In genomic region chr19:41850381-41850780, GRCh38 we compare ENCODE assay signal across 22 cellular contexts. TPM values are rescaled to one million over a fixed set of nuclear protein-coding genes. Genes with fewer than 3 reads are reported as not detected.
DNase-seq lines count a peak whose midpoint lies in the region; ATAC-seq, FAIRE-seq and TF ChIP-seq lines count a peak whose summit lies in the region.
"Had no signal": no experiment of that assay in that cellular context is flagged by ENCODE, and none has a peak within 500 bp of the region (broad histone marks: within the 10 kb centered on the region; RNA-seq: fewer than 3 reads in every experiment).

No MANE protein-coding gene starts in this region.

- TF ChIP-seq CTCF in left ventricle myocardium inferior (IDR thresholded peaks at IDR 0.05; ENCODE audit: borderline replicate concordance) (no peak), kidney (IDR thresholded peaks at IDR 0.05; ENCODE audit: borderline replicate concordance, extremely low read depth, insufficient read depth) (no peak)

- H3K36me3 ChIP-seq in left ventricle myocardium inferior (no peaks in the 10 kb centered on the region), kidney (ENCODE audit: control insufficient read depth in 1 of 2, insufficient read depth in 2 of 2, low read length in 2 of 2) (no peaks in the 10 kb centered on the region), aorta (ENCODE audit: control insufficient read depth in 1 of 2, insufficient read depth in 2 of 2, low read length in 1 of 2) (no peaks in the 10 kb centered on the region)
- H3K36me3 ChIP-seq: HAP-1 had no signal

- H3K9me3 ChIP-seq in left ventricle myocardium inferior (replicated peaks) (no peaks in the 10 kb centered on the region), kidney (ENCODE audit: control insufficient read depth in 1 of 2, low read length in 2 of 2) (no peaks in the 10 kb centered on the region), aorta (ENCODE audit: control insufficient read depth, low read length) (no peaks in the 10 kb centered on the region)
- H3K9me3 ChIP-seq: HAP-1 had no signal

- no peak for FAIRE-seq in kidney (lab: Jason Lieb, UNC)
- FAIRE-seq: GM12878, GM19239 had no signal

- intact Hi-C loops in cardiac septum (cut with DNase I), result no loop called here
- intact Hi-C loops in left ventricle myocardium inferior (cut with micrococcal nuclease), result no loop called here
- intact Hi-C loops in kidney (cut with DNase I), result no loop called here
- intact Hi-C loops in aorta (cut with DNase I), result no loop called here

- H3K9ac ChIP-seq in kidney (ENCODE audit: low read length in 2 of 2), result no peak overlapping the region

- no peak overlapping the region for H3K27ac ChIP-seq in left ventricle myocardium inferior (replicated peaks)
- no peak overlapping the region for H3K27ac ChIP-seq in kidney (ENCODE audit: low read depth in 2 of 2, low read length in 2 of 2)
- H3K27ac ChIP-seq in aorta (ENCODE audit: low read depth in 1 of 2, low read length in 2 of 2), result no peak overlapping the region

- H3K4me3 ChIP-seq in left ventricle myocardium inferior (no peak overlapping the region), kidney (ENCODE audit: low read length in 2 of 2) (no peak overlapping the region), aorta (ENCODE audit: low read length in 2 of 2) (no peak overlapping the region)
- H3K4me3 ChIP-seq: GM12878, GM23338, HAP-1 had no signal

- peak; percentile 49 for DNase-seq in cardiac septum (ENCODE audit: low spot score)
- DNase-seq in left ventricle myocardium inferior, result no peak
- peak; percentile 51 for DNase-seq in kidney
- DNase-seq in aorta, result peak in 1 of 2 donors; percentile 60
- no peak for DNase-seq in HPDE6-E6E7 (ENCODE audit: extremely low spot score)
- DNase-seq: C1 segment of cervical spinal cord; Calu3; CD4-positive, alpha-beta memory T cell; COR-L47; DMS79; EL; GDM1; HFFc6 had no signal

- peak; percentile 22 for ATAC-seq in aorta (ENCODE audit: low FRiP score)
- ATAC-seq in HG02870 (IDR thresholded peaks at IDR 0.05; ENCODE audit: unreplicated experiment), result no peak
- ATAC-seq: GM12878 had no signal

- H3K27me3 ChIP-seq in left ventricle myocardium inferior (ENCODE audit: low read depth) (peaks cover 73% of the 10 kb centered on the region), aorta (ENCODE audit: control insufficient read depth in 1 of 2, insufficient read depth in 2 of 2, low read length in 1 of 2) (no peaks in the 10 kb centered on the region)

- 51 to 65% methylated on average over 5 of the region's 5 CpGs for WGBS in aorta, 2 donors

- H3K4me1 ChIP-seq in left ventricle myocardium inferior, result no peaks in the 10 kb centered on the region
- no peaks in the 10 kb centered on the region for H3K4me1 ChIP-seq in kidney (ENCODE audit: control insufficient read depth in 1 of 2, insufficient read depth in 1 of 2, low read depth in 1 of 2, low read length in 2 of 2)
- H3K4me1 ChIP-seq in aorta (ENCODE audit: control insufficient read depth in 1 of 2, insufficient read depth in 2 of 2, low read length in 2 of 2), result no peaks in the 10 kb centered on the region
- H3K4me1 ChIP-seq: HAP-1 had no signal

RNA-seq across cellular contexts. Expression of gene DMRTC2, which starts 5.5 kb away (rescaled TPM):
- total RNA-seq in cardiac septum (not detected), left ventricle myocardium inferior (not detected), kidney (not detected), aorta (not detected)
- polyA plus RNA-seq in kidney (ENCODE audit: insufficient read depth, low read depth, low replicate concordance) (not detected), aorta (not detected)
- total RNA-seq: A172; A673; Calu3; CD4-positive, alpha-beta memory T cell; GM12878; H4; HFFc6 had no signal
- polyA plus RNA-seq: BJ; CD4-positive, alpha-beta memory T cell; GM12878; GM23338 had no signal

RNA-seq across cellular contexts. Expression of gene LYPD4, which starts 5.9 kb away (rescaled TPM):
- total RNA-seq in cardiac septum (not detected), left ventricle myocardium inferior (not detected), kidney (not detected), aorta (not detected)
- polyA plus RNA-seq in kidney (ENCODE audit: insufficient read depth, low read depth, low replicate concordance) (not detected), aorta (not detected)
- total RNA-seq: A172; A673; Calu3; CD4-positive, alpha-beta memory T cell; GM12878; GM23338; HFFc6 had no signal
- polyA plus RNA-seq: BJ; CD4-positive, alpha-beta memory T cell; GM12878; GM23338 had no signal

RNA-seq across cellular contexts. Expression of gene RPS19, which starts 9.7 kb away (rescaled TPM):
- total RNA-seq in cardiac septum, result 548 TPM
- total RNA-seq in left ventricle myocardium inferior, result 611 TPM
- total RNA-seq in kidney, result 1,433 TPM
- polyA plus RNA-seq in kidney (ENCODE audit: insufficient read depth, low read depth, low replicate concordance), result 2,116 TPM
- total RNA-seq in aorta, result 1,000 to 10,000 TPM; 1,062 to 1,150 TPM
- polyA plus RNA-seq in aorta, result 1,000 to 10,000 TPM; 2,268 to 2,335 TPM

RNA-seq across cellular contexts. Expression of gene CD79A, which starts 26.7 kb away (rescaled TPM):
- total RNA-seq in cardiac septum (not detected), left ventricle myocardium inferior (not detected), kidney (11.0 TPM), aorta (1 to 10 TPM in 1 of 2 donors, under 1 TPM in 1; 0.96 to 1.3 TPM)
- polyA plus RNA-seq in kidney (ENCODE audit: insufficient read depth, low read depth, low replicate concordance) (0.32 TPM), aorta (under 1 TPM; 0.49 to 0.63 TPM)
- total RNA-seq: A172, GM23338, H4 had no signal

RNA-seq across cellular contexts. Expression of gene ARHGEF1, which starts 32.6 kb away (rescaled TPM):
- 37.9 TPM for total RNA-seq in cardiac septum
- total RNA-seq in left ventricle myocardium inferior, result 28.3 TPM
- total RNA-seq in kidney, result 139 TPM
- polyA plus RNA-seq in kidney (ENCODE audit: insufficient read depth, low read depth, low replicate concordance), result 39.0 TPM
- total RNA-seq in aorta, result 100 to 1,000 TPM in 1 of 2 donors, 10 to 100 TPM in 1; 95.5 to 137 TPM
- polyA plus RNA-seq in aorta, result 100 to 1,000 TPM in 1 of 2 donors, 10 to 100 TPM in 1; 29.8 to 163 TPM

Comparison
In these comparisons a context has a peak if more than half of its experiments do, and no peak if none do; other contexts are left out.
1. DNase-seq: peak in cardiac septum (single experiment) and kidney (single experiment); none in left ventricle myocardium inferior (single experiment) and HPDE6-E6E7 (single experiment).